In genomic region chr7:92968502-92968901, GRCh38 we compare ENCODE assay signal across 19 cellular contexts.
DNase-seq lines count a peak whose midpoint lies in the region; ATAC-seq, FAIRE-seq and TF ChIP-seq lines count a peak whose summit lies in the region.
"Had no signal": no experiment of that assay in that cellular context is flagged by ENCODE, and none has a peak within 500 bp of the region (broad histone marks: within the 10 kb centered on the region; RNA-seq: fewer than 3 reads in every experiment).

No MANE protein-coding gene starts in this region.

- H3K27me3 ChIP-seq in RWPE2 (ENCODE audit: insufficient read depth, poor library complexity, severe bottlenecking), result no peaks in the 10 kb centered on the region
- H3K27me3 ChIP-seq: colonic mucosa, SJSA1, tibial nerve had no signal

- peak; percentile 87 for FAIRE-seq in GM12892 (lab: Jason Lieb, UNC)
- FAIRE-seq: astrocyte had no signal

- no peaks in the 10 kb centered on the region for H3K9me3 ChIP-seq in RWPE2 (ENCODE audit: severe bottlenecking)
- H3K9me3 ChIP-seq: colonic mucosa, SJSA1, tibial nerve had no signal

- peaks cover 6% of the 10 kb centered on the region for H3K4me1 ChIP-seq in RWPE2 (ENCODE audit: insufficient read depth, poor library complexity, severe bottlenecking)
- H3K4me1 ChIP-seq: colonic mucosa, SJSA1, tibial nerve had no signal

- DNase-seq in GM12892 (ENCODE audit: insufficient read length), result no peak
- DNase-seq in RWPE2 (ENCODE audit: low spot score), result no peak
- DNase-seq in DMS79 treated with DMSO at 0.1 percent for 48 hours (lab: John Stamatoyannopoulos, UW), result no peak
- DNase-seq in SW 1271 (lab: John Stamatoyannopoulos, UW), result no peak
- no peak for DNase-seq in NCI-H524 treated with DMSO at 0.1 percent for 48 hours (lab: John Stamatoyannopoulos, UW)
- no peak for DNase-seq in activated effector memory CD4-positive, alpha-beta T cell treated with anti-CD3 and anti-CD28 coated beads, Interleukin-2, amount 50 U/mL, for 16 hours
- DNase-seq: activated CD8-positive, alpha-beta memory T cell treated with anti-CD3 and anti-CD28 coated beads for 24 hours; activated effector memory CD4-positive, alpha-beta T cell treated with Interleukin-2 at 50 U/mL for 16 hours; colonic mucosa; COR-L47; immature natural killer cell; KBM-7; NCI-H1092 treated with DMSO at 0.1 percent for 48 hours; right cardiac atrium had no signal

- H3K27ac ChIP-seq in RWPE2 (ENCODE audit: poor library complexity, severe bottlenecking), result no peak overlapping the region
- H3K27ac ChIP-seq: colonic mucosa, SJSA1, tibial nerve had no signal

- H3K36me3 ChIP-seq in RWPE2 (ENCODE audit: low read depth), result no peaks in the 10 kb centered on the region
- H3K36me3 ChIP-seq: colonic mucosa, SJSA1, tibial nerve had no signal

- ATAC-seq in GM18909 (IDR thresholded peaks at IDR 0.05; ENCODE audit: poor library complexity, unreplicated experiment) (peak; percentile 65), HG02870 (IDR thresholded peaks at IDR 0.05; ENCODE audit: unreplicated experiment) (peak; percentile 76), RWPE2 (ENCODE audit: low read depth) (peak; percentile 58; the same call in 2 of the 3 replicates)
- ATAC-seq: right cardiac atrium had no signal

- TF ChIP-seq POLR2A in GM12892 (IDR thresholded peaks at IDR 0.05; ENCODE audit: low read depth, low read length), result no peak

- no peak for TF ChIP-seq CTCF in RWPE2 (IDR thresholded peaks at IDR 0.05; ENCODE audit: poor library complexity, severe bottlenecking)

- no peak overlapping the region for H3K4me3 ChIP-seq in RWPE2 (ENCODE audit: severe bottlenecking)
- H3K4me3 ChIP-seq: colonic mucosa, SJSA1, tibial nerve had no signal
